Comparison of ENCODE assay signal across 21 cellular contexts in genomic region chr2:134408386-134408785, GRCh38.
DNase-seq lines count a peak whose midpoint lies in the region; ATAC-seq and TF ChIP-seq lines count a peak whose summit lies in the region.
"Had no signal": no experiment of that assay in that cellular context is flagged by ENCODE, and none has a peak within 500 bp of the region (broad histone marks: within the 10 kb centered on the region; RNA-seq: fewer than 3 reads in every experiment).

No MANE protein-coding gene starts in this region.

- no peak for DNase-seq in CD8-positive, alpha-beta T cell
- peak; percentile 18 for DNase-seq in Jurkat, Clone E6-1 (ENCODE audit: low read depth, low spot score)
- DNase-seq in amniotic epithelial cell (ENCODE audit: low read depth): peak; percentile 76
- no peak for DNase-seq in naive B cell
- DNase-seq in upper lobe of left lung: no peak
- no peak for DNase-seq in NCI-H510A (lab: John Stamatoyannopoulos, UW)
- no peak for DNase-seq in T-helper 1 cell
- no peak for DNase-seq in NCI-H510A treated with DMSO at 0.1 percent for 48 hours (lab: John Stamatoyannopoulos, UW)
- DNase-seq: activated CD8-positive, alpha-beta memory T cell treated with anti-CD3 and anti-CD28 coated beads, Interleukin-2, amount 10 ng/mL, durations not matched to agents 7 days and 5 days; Caco-2; central memory CD4-positive, alpha-beta T cell; hypothalamus; KG1; NCI-H2029 treated with DMSO at 0.1 percent for 48 hours; NCI-H774; stimulated activated CD4-positive, alpha-beta T cell treated with anti-CD3 and anti-CD28 coated beads, Interleukin-4, amount 100 ng/mL, for 1 hour; stimulated activated naive CD4-positive, alpha-beta T cell had no signal

- CTCF ChIA-PET in CD8-positive, alpha-beta T cell (lab: Charles Lee): interaction anchor here (1.1 to 2.2 kb wide), 2 partner anchors 163 to 290 kb away, joined by 3 to 16 read pairs; no protein-coding TSS in a partner anchor

- H3K27me3 ChIP-seq in CD8-positive, alpha-beta T cell (ENCODE audit: insufficient read depth, low read length): no peaks in the 10 kb centered on the region
- no peaks in the 10 kb centered on the region for H3K27me3 ChIP-seq in upper lobe of left lung

- H3K9me3 Mint-ChIP-seq in CD8-positive, alpha-beta T cell: no peaks in the 10 kb centered on the region
- no peaks in the 10 kb centered on the region for H3K9me3 Mint-ChIP-seq in naive B cell
- H3K9me3 Mint-ChIP-seq: activated naive CD4-positive, alpha-beta T cell treated with anti-CD3 and anti-CD28 coated beads, Interleukin-2, amount 50 U/mL, for 72 hours; nephron had no signal

- ATAC-seq in CD8-positive, alpha-beta T cell: no peak
- ATAC-seq in naive B cell (ENCODE audit: low read depth in 2 of 2): no peak
- ATAC-seq in upper lobe of left lung (ENCODE audit: low FRiP score in 2 of 2): no peak
- ATAC-seq: activated CD8-positive, alpha-beta memory T cell treated with anti-CD3 and anti-CD28 coated beads, Interleukin-2, amount 10 ng/mL, durations not matched to agents 7 days and 5 days; activated naive CD4-positive, alpha-beta T cell treated with anti-CD3 and anti-CD28 coated beads, Interleukin-2, amount 50 U/mL, for 72 hours; left lobe of liver had no signal

- H3K27me3 Mint-ChIP-seq in CD8-positive, alpha-beta T cell (ENCODE audit: low read depth): no peaks in the 10 kb centered on the region
- H3K27me3 Mint-ChIP-seq in naive B cell: no peaks in the 10 kb centered on the region
- H3K27me3 Mint-ChIP-seq: activated CD8-positive, alpha-beta memory T cell treated with anti-CD3 and anti-CD28 coated beads, Interleukin-2, amount 10 ng/mL, durations not matched to agents 7 days and 5 days had no signal

- peaks cover 6% of the 10 kb centered on the region for H3K4me1 ChIP-seq in CD8-positive, alpha-beta T cell (ENCODE audit: insufficient read depth, low read length)
- H3K4me1 ChIP-seq in upper lobe of left lung: peaks cover 0 to 27% (median 20%) of the 10 kb centered on the region in 4 donors

- 45 to 49% methylated on average over 3 of the region's 3 CpGs for WGBS in upper lobe of left lung, 2 donors

- no peak for TF ChIP-seq POLR2A in upper lobe of left lung (IDR thresholded peaks at IDR 0.05)

- H3K27ac Mint-ChIP-seq in CD8-positive, alpha-beta T cell: peak overlapping the region; percentile 69
- peak overlapping the region in 5 of 6 donors; percentile 32 to 96 (median 71) for H3K27ac Mint-ChIP-seq in naive B cell
- H3K27ac Mint-ChIP-seq: activated CD8-positive, alpha-beta memory T cell treated with anti-CD3 and anti-CD28 coated beads, Interleukin-2, amount 10 ng/mL, durations not matched to agents 7 days and 5 days; activated naive CD4-positive, alpha-beta T cell treated with anti-CD3 and anti-CD28 coated beads, Interleukin-2, amount 50 U/mL, for 72 hours; nephron had no signal

- TF ChIP-seq EP300 in upper lobe of left lung (IDR thresholded peaks at IDR 0.05): no peak

- POLR2A ChIA-PET in CD8-positive, alpha-beta T cell (lab: Charles Lee): interaction anchor here (0.6 kb wide), 1 partner anchor 248 kb away, joined by 3 read pairs; no protein-coding TSS in a partner anchor

- intact Hi-C loops in CD8-positive, alpha-beta T cell (cut with DNase I, micrococcal nuclease): no loop called here

- H3K9me3 ChIP-seq in CD8-positive, alpha-beta T cell (ENCODE audit: low read length): no peaks in the 10 kb centered on the region
- H3K9me3 ChIP-seq in upper lobe of left lung: no peaks in the 10 kb centered on the region
- H3K9me3 ChIP-seq: Caco-2 had no signal

- TF ChIP-seq CTCF in CD8-positive, alpha-beta T cell (IDR thresholded peaks at IDR 0.05): no peak
- no peak for TF ChIP-seq CTCF in upper lobe of left lung (IDR thresholded peaks at IDR 0.05)

- no peaks in the 10 kb centered on the region for H3K36me3 ChIP-seq in CD8-positive, alpha-beta T cell (ENCODE audit: insufficient read depth, low read length)
- H3K36me3 ChIP-seq in upper lobe of left lung: peaks cover 0 to 7% (median 1%) of the 10 kb centered on the region in 4 donors

- H3K4me3 Mint-ChIP-seq in CD8-positive, alpha-beta T cell: no peak overlapping the region
- peak overlapping the region in 1 of 8 donors; percentile 48 for H3K4me3 Mint-ChIP-seq in naive B cell
- H3K4me3 Mint-ChIP-seq: activated CD8-positive, alpha-beta memory T cell treated with anti-CD3 and anti-CD28 coated beads, Interleukin-2, amount 10 ng/mL, durations not matched to agents 7 days and 5 days; nephron had no signal

- no peak overlapping the region for H3K4me3 ChIP-seq in CD8-positive, alpha-beta T cell (ENCODE audit: low read depth, low read length)
- H3K4me3 ChIP-seq in Jurkat, Clone E6-1 (ENCODE audit: low read length): no peak overlapping the region
- no peak overlapping the region for H3K4me3 ChIP-seq in upper lobe of left lung

- peaks cover 51% of the 10 kb centered on the region for H3K4me1 Mint-ChIP-seq in CD8-positive, alpha-beta T cell (ENCODE audit: low read depth)
- peaks cover 50 to 70% (median 60%) of the 10 kb centered on the region in 3 donors for H3K4me1 Mint-ChIP-seq in naive B cell

- H3K27ac ChIP-seq in CD8-positive, alpha-beta T cell (ENCODE audit: low read depth, low read length): no peak overlapping the region
- H3K27ac ChIP-seq in upper lobe of left lung: peak overlapping the region in 1 of 4 donors; percentile 48
- H3K27ac ChIP-seq: VCaP had no signal

- H3K36me3 Mint-ChIP-seq in CD8-positive, alpha-beta T cell: peaks cover 42% of the 10 kb centered on the region
- peaks cover 8 to 14% of the 10 kb centered on the region in 2 donors for H3K36me3 Mint-ChIP-seq in naive B cell

Comparison
In these comparisons a context has a peak if more than half of its experiments do, and no peak if none do; other contexts are left out.
1. DNase-seq: peak in Jurkat, Clone E6-1 (single experiment) and amniotic epithelial cell (single experiment); none in CD8-positive, alpha-beta T cell (0 of 7), naive B cell (single experiment), upper lobe of left lung (0 of 2), NCI-H510A (single experiment), T-helper 1 cell (0 of 5) and NCI-H510A treated with DMSO at 0.1 percent for 48 hours (single experiment).